In genomic region chr14:102819790-102820330, GRCh38 we compare ENCODE assay signal across 9 cellular contexts. TPM values are rescaled to one million over a fixed set of nuclear protein-coding genes. Genes with fewer than 3 reads are reported as not detected.
DNase-seq lines count a peak whose midpoint lies in the region; ATAC-seq and TF ChIP-seq lines count a peak whose summit lies in the region.
"Had no signal": no experiment of that assay in that cellular context is flagged by ENCODE, and none has a peak within 500 bp of the region (broad histone marks: within the 10 kb centered on the region; RNA-seq: fewer than 3 reads in every experiment).

No MANE protein-coding gene starts in this region.

- peaks cover 26% of the 10 kb centered on the region for H3K4me1 ChIP-seq in mammary epithelial cell (ENCODE audit: insufficient read depth, low read length)

- H3K9ac ChIP-seq in mammary epithelial cell (ENCODE audit: insufficient read depth, low read length) = peak overlapping the region; percentile 52

- H3K4me2 ChIP-seq in mammary epithelial cell (ENCODE audit: insufficient read depth, low read depth, low read length) = peak overlapping the region; percentile 76

- CTCF ChIA-PET in mammary epithelial cell (lab: Charles Lee; ENCODE audit: low non-redundant PET) = interaction anchor here (0.6 kb wide), 1 partner anchor 216 kb away, joined by 3 read pairs; no protein-coding TSS in a partner anchor

- no peaks in the 10 kb centered on the region for H3K27me3 ChIP-seq in mammary epithelial cell (ENCODE audit: insufficient read depth, low read length)

- TSS peak; percentile 28 for BruUV-seq in mammary epithelial cell (replicated peaks; lab: Mats Ljungman, UMichigan)

- H3K36me3 ChIP-seq in mammary epithelial cell (ENCODE audit: insufficient read depth, low read length) = no peaks in the 10 kb centered on the region

- peak overlapping the region; percentile 66 for H3K27ac ChIP-seq in mammary epithelial cell (ENCODE audit: insufficient read depth, low read depth, low read length)

- no peaks in the 10 kb centered on the region for H4K20me1 ChIP-seq in mammary epithelial cell (ENCODE audit: insufficient read depth, low read length)

- H3K79me2 ChIP-seq in mammary epithelial cell (ENCODE audit: insufficient read depth, low read length) = peaks cover 78% of the 10 kb centered on the region

- dilution Hi-C loops in mammary epithelial cell (cut with HindIII; ENCODE audit: low sequenced_read_pairs) = no loop called here

- peak overlapping the region; percentile 60 for H2AFZ ChIP-seq in mammary epithelial cell (ENCODE audit: low read depth, low read length)

- 40% methylated on average over 10 of the region's 15 CpGs for WGBS in mammary epithelial cell (ENCODE audit: low coverage, missing lambda C conversion rate)

- TF ChIP-seq CTCF in mammary epithelial cell (conservative IDR thresholded peaks at IDR 0.05 in 1 of 2, IDR thresholded peaks at IDR 0.05 in 1 of 2; ENCODE audit: extremely low read depth in 1 of 2, insufficient read depth in 1 of 2, low read depth in 1 of 2, low read length in 2 of 2) = no peak

- peak overlapping the region; percentile 8 to 48 (median 34) for H3K4me3 ChIP-seq in mammary epithelial cell (replicated peaks in 1 of 3; ENCODE audit: insufficient read depth in 1 of 3, low read depth in 2 of 3, low read length in 3 of 3)

- intact Hi-C loops in mammary epithelial cell (cut with micrococcal nuclease) = no loop called here

- peak; percentile 18 for ATAC-seq in GM19324 (IDR thresholded peaks at IDR 0.05; ENCODE audit: low FRiP score, unreplicated experiment)
- ATAC-seq in HG03135 (IDR thresholded peaks at IDR 0.05; ENCODE audit: unreplicated experiment) = peak; percentile 19

- in situ Hi-C loops in mammary epithelial cell (cut with MboI; ENCODE audit: low sequenced_read_pairs in 2 of 2) = no loop called here

- DNase-seq in Ammon's horn (ENCODE audit: low spot score) = peak; percentile 53
- no peak for DNase-seq in mammary epithelial cell
- DNase-seq in DMS53 (lab: John Stamatoyannopoulos, UW) = no peak
- no peak for DNase-seq in activated gamma-delta T cell treated with Interleukin-2 at 50 U/mL for 16 hours
- DNase-seq in hepatic stellate cell (ENCODE audit: low spot score) = no peak
- DNase-seq in stimulated activated CD4-positive, alpha-beta T cell treated with anti-CD3 and anti-CD28 coated beads, Interleukin-4, amount 100 ng/mL, for 1 hour = no peak
- DNase-seq: NCI-H187 treated with DMSO at 0.1 percent for 48 hours had no signal

- no peaks in the 10 kb centered on the region for H3K9me3 ChIP-seq in mammary epithelial cell (replicated peaks; ENCODE audit: insufficient read depth, low read length)

RNA-seq across cellular contexts. Expression of gene TRAF3, which starts 42.6 kb away (rescaled TPM):
- total RNA-seq in mammary epithelial cell = 10 to 100 TPM; 20.5 to 23.2 TPM
- polyA plus RNA-seq in mammary epithelial cell = 15.0 TPM
- polyA minus RNA-seq in mammary epithelial cell = 12.8 TPM
